28 cellular contexts compared by ENCODE assay signal in the genomic region with DNA sequence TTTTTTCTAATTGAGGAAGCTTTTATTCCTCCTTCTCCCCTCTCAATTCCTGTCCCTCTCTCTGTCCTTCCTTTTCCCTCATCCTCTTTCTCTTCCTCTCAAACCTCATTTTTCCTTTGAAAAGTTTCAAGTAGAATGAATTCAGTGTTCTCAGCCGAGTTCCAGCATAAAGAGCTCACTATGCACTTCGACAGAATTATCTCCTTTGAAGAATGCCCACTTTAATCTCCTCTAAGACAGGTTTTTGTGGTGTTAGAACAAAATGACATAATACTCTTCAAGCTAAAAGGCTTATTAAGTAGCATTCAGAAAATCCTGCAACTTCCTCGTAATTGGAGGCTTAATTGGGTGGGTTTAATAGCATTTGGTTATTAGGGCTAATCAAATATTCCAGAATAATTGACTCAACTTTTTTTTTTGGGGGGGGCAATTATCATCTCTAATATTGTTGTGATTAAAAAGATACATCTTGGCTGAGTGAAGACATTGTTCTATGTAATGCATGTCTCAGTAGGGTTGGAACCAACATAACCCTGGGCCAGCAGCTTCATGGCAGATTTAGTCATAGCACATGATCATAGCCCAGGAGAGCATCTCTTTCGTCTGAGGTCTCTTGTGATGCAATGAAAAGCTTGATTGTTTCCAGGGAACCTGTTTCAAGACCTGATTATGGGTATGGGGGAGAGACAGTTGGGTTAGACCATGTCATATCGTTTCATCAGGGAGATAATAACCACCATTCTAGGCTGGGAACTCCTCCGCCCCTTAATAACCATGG. TPM values are rescaled to one million over a fixed set of nuclear protein-coding genes. Genes with fewer than 3 reads are reported as not detected.
"Had no signal": no experiment of that assay in that cellular context is flagged by ENCODE, and none has a peak within 500 bp of the region (broad histone marks: within the 10 kb centered on the region; RNA-seq: fewer than 3 reads in every experiment).

No MANE protein-coding gene starts in this region.

- H3K4me1 Mint-ChIP-seq: mesothelial cell of epicardium, naive B cell had no signal

- H3K36me3 ChIP-seq: esophagus squamous epithelium, gastrocnemius medialis, heart right ventricle, left lung, lower lobe of right lung had no signal

- H3K4me3 Mint-ChIP-seq: dendritic cell treated with granulocyte-macrophage colony-stimulating factor and Interleukin-4, amounts not matched to agents 40 ng/mL and 50 ng/mL, for 4 days; effector memory CD8-positive, alpha-beta T cell; endodermal cell; mesothelial cell of epicardium had no signal

- H3K36me3 Mint-ChIP-seq: mesothelial cell of epicardium, naive B cell had no signal

- ATAC-seq: effector memory CD8-positive, alpha-beta T cell; esophagus mucosa; gastrocnemius medialis; heart right ventricle; left cardiac atrium; left lung; left ventricle myocardium superior; lower lobe of right lung; mucosa of descending colon had no signal

- DNase-seq: cortex of kidney; effector CD8-positive, alpha-beta T cell; effector memory CD8-positive, alpha-beta T cell; endodermal cell; erythroblast; esophagus squamous epithelium; foreskin fibroblast; foreskin melanocyte; gastrocnemius medialis; glutamatergic neuron; head of caudate nucleus; heart right ventricle; hippocampal formation; left cardiac atrium; left lung; left ventricle myocardium superior; lower lobe of right lung; mesenchymal stem cell; mucosa of descending colon; naive B cell had no signal

- FAIRE-seq: endometrium, islet of Langerhans, keratinocyte had no signal

- H3K27me3 ChIP-seq: gastrocnemius medialis had no signal

- H3K4me3 ChIP-seq: esophagus squamous epithelium, gastrocnemius medialis, heart right ventricle, left lung, lower lobe of right lung, mucosa of descending colon had no signal

- H3K27ac Mint-ChIP-seq: dendritic cell treated with granulocyte-macrophage colony-stimulating factor and Interleukin-4, amounts not matched to agents 40 ng/mL and 50 ng/mL, for 4 days; effector memory CD8-positive, alpha-beta T cell; endodermal cell; mesothelial cell of epicardium; naive B cell had no signal

- H3K9me3 Mint-ChIP-seq: dendritic cell treated with granulocyte-macrophage colony-stimulating factor and Interleukin-4, amounts not matched to agents 40 ng/mL and 50 ng/mL, for 4 days; effector memory CD8-positive, alpha-beta T cell; endodermal cell; mesothelial cell of epicardium had no signal

RNA-seq across cellular contexts. Expression of gene SLC24A4, which starts 25.0 kb away (rescaled TPM):
- total RNA-seq: kidney epithelial cell, mesothelial cell of epicardium, myocyte had no signal
